ENCODE assay signal across 8 cellular contexts in genomic region chr7:149422065-149422913, GRCh38. TPM values are rescaled to one million over a fixed set of nuclear protein-coding genes. Genes with fewer than 3 reads are reported as not detected.
DNase-seq lines count a peak whose midpoint lies in the region; ATAC-seq and TF ChIP-seq lines count a peak whose summit lies in the region.

No MANE protein-coding gene starts in this region.

- H3K4me3 ChIP-seq in GM23338 (peak overlapping the region; percentile 86), SJCRH30 (peak overlapping the region; percentile 56), heart right ventricle (peak overlapping the region in 9 of 10 donors; percentile 37 to 62 (median 56)), aorta (ENCODE audit: low read length in 2 of 2) (peak overlapping the region; percentile 25 to 30)

- no peaks in the 10 kb centered on the region for H4K20me1 ChIP-seq in GM23338 (replicated peaks; ENCODE audit: insufficient read depth)

- peak overlapping the region; percentile 100 for H2AFZ ChIP-seq in GM23338

- 0 out of 2 replicates have a peak, but pooled peaks cover 2% of the 10 kb centered on the region for H3F3A ChIP-seq in GM23338 (replicated peaks; ENCODE audit: low read depth)

- no peaks in the 10 kb centered on the region for H3K36me3 ChIP-seq in GM23338 (ENCODE audit: insufficient read depth)
- H3K36me3 ChIP-seq in SJCRH30: no peaks in the 10 kb centered on the region
- no peaks in the 10 kb centered on the region for H3K36me3 ChIP-seq in heart right ventricle
- no peaks in the 10 kb centered on the region for H3K36me3 ChIP-seq in aorta (ENCODE audit: control insufficient read depth in 1 of 2, insufficient read depth in 2 of 2, low read length in 1 of 2)

- H3K9me3 Mint-ChIP-seq in GM23338: no peaks in the 10 kb centered on the region; the same call in 2 of the 3 replicates
- no peaks in the 10 kb centered on the region for H3K9me3 Mint-ChIP-seq in activated naive CD8-positive, alpha-beta T cell (ENCODE audit: low read depth)

- intact Hi-C loops in heart right ventricle (cut with DNase I): loop anchor here in 6 of 10 donors (5.0 to 10.0 kb wide), 5 partner anchors 73 to 167 kb away; partner anchors contain the start of genes ZNF746 (in 3 of the 6) and ZNF783 (in 1 of the 6)
- intact Hi-C loops in aorta (cut with DNase I): loop anchor here in 1 of 2 donors (5.0 to 10.0 kb wide), 2 partner anchors 75 to 137 kb away; partner anchors contain the start of gene ZNF746

- peak; percentile 96 for DNase-seq in GM03348 (ENCODE audit: low spot score)
- DNase-seq in GM23338 (ENCODE audit: low spot score): peak; percentile 94
- DNase-seq in LoVo (ENCODE audit: low spot score): peak; percentile 84
- peak; percentile 57 to 77 for DNase-seq in SJCRH30
- DNase-seq in heart right ventricle: peak; percentile 28 to 74
- peak; percentile 19 for DNase-seq in renal cortical epithelial cell (ENCODE audit: low read depth)
- peak; percentile 61 to 84 for DNase-seq in aorta

- H3K4me2 ChIP-seq in GM23338: peak overlapping the region; percentile 97

- peak overlapping the region; percentile 65 for H3K27ac Mint-ChIP-seq in GM23338
- H3K27ac Mint-ChIP-seq in activated naive CD8-positive, alpha-beta T cell: peak overlapping the region; percentile 66

- ATAC-seq in GM23338 (peak; percentile 89), heart right ventricle (peak; percentile 87 to 98 (median 93)), aorta (ENCODE audit: low FRiP score) (peak; percentile 91)

- no peaks in the 10 kb centered on the region for H3K9me2 ChIP-seq in GM23338 (ENCODE audit: insufficient read depth)

- peaks cover 8% of the 10 kb centered on the region for H3K4me1 Mint-ChIP-seq in GM23338
- H3K4me1 Mint-ChIP-seq in activated naive CD8-positive, alpha-beta T cell (ENCODE audit: low read depth): peaks cover 3% of the 10 kb centered on the region

- H3K27ac ChIP-seq in GM23338 (ENCODE audit: low read depth): peak overlapping the region; percentile 66
- H3K27ac ChIP-seq in SJCRH30: no peak overlapping the region
- peak overlapping the region in 8 of 10 donors; percentile 25 to 78 (median 34) for H3K27ac ChIP-seq in heart right ventricle
- no peak overlapping the region for H3K27ac ChIP-seq in aorta (ENCODE audit: low read depth in 1 of 2, low read length in 2 of 2)

- H3K9me3 ChIP-seq in SJCRH30 (replicated peaks): no peaks in the 10 kb centered on the region
- no peaks in the 10 kb centered on the region for H3K9me3 ChIP-seq in heart right ventricle
- no peaks in the 10 kb centered on the region for H3K9me3 ChIP-seq in aorta (ENCODE audit: control insufficient read depth, low read length)

- peak overlapping the region; percentile 85 for H3K4me3 Mint-ChIP-seq in GM23338
- peak overlapping the region; percentile 75 for H3K4me3 Mint-ChIP-seq in activated naive CD8-positive, alpha-beta T cell

- H3K27me3 ChIP-seq in GM23338 (ENCODE audit: insufficient read depth): peaks cover 25% of the 10 kb centered on the region
- no peaks in the 10 kb centered on the region for H3K27me3 ChIP-seq in SJCRH30
- peaks cover 0 to 9% (median 0%) of the 10 kb centered on the region in 7 donors for H3K27me3 ChIP-seq in heart right ventricle
- H3K27me3 ChIP-seq in aorta (ENCODE audit: control insufficient read depth in 1 of 2, insufficient read depth in 2 of 2, low read length in 1 of 2): no peaks in the 10 kb centered on the region

- H3K79me2 ChIP-seq in GM23338 (replicated peaks; ENCODE audit: insufficient read depth): no peaks in the 10 kb centered on the region

- WGBS in heart right ventricle, 2 donors: 4 to 5% methylated on average over 71 of the region's 71 CpGs
- WGBS in aorta, 2 donors: 3% methylated on average over 62 to 71 of the region's 71 CpGs

- H3K27me3 Mint-ChIP-seq in GM23338 (ENCODE audit: insufficient read depth, low read depth, poor library complexity): peaks cover 14% of the 10 kb centered on the region
- H3K27me3 Mint-ChIP-seq in activated naive CD8-positive, alpha-beta T cell: no peaks in the 10 kb centered on the region

- TF ChIP-seq CTCF in GM23338 (conservative IDR thresholded peaks at IDR 0.05; ENCODE audit: low read depth in 2 of 2) (peak in 1 of 2 experiments; percentile 72; a peak in 3 of 4 replicates), heart right ventricle (IDR thresholded peaks at IDR 0.05) (peak; percentile 23 to 78 (median 58))

- peaks cover 8% of the 10 kb centered on the region; the same call in 1 of the 2 replicates for H3K4me1 ChIP-seq in GM23338 (ENCODE audit: insufficient read depth)
- no peaks in the 10 kb centered on the region for H3K4me1 ChIP-seq in SJCRH30
- H3K4me1 ChIP-seq in heart right ventricle: peaks cover 0 to 19% (median 12%) of the 10 kb centered on the region in 9 donors
- no peaks in the 10 kb centered on the region for H3K4me1 ChIP-seq in aorta (ENCODE audit: control insufficient read depth in 1 of 2, insufficient read depth in 2 of 2, low read length in 2 of 2)

- no peaks in the 10 kb centered on the region for H3K36me3 Mint-ChIP-seq in GM23338 (ENCODE audit: low read depth)
- H3K36me3 Mint-ChIP-seq in activated naive CD8-positive, alpha-beta T cell: no peaks in the 10 kb centered on the region

TF ChIP-seq in GM23338, 12 proteins besides CTCF, POLR2A, EP300 and RAD21:
- peak; percentile 45 for TF ChIP-seq EZH2 (IDR thresholded peaks at IDR 0.05; ENCODE audit: low read depth, unreplicated experiment)
- TF ChIP-seq POLR2AphosphoS5 (IDR thresholded peaks at IDR 0.05; ENCODE audit: low read depth): peak; percentile 84
- no peak for TF ChIP-seq REST (IDR thresholded peaks at IDR 0.05; ENCODE audit: unreplicated experiment)
- no peak for TF ChIP-seq ETS1 (IDR thresholded peaks at IDR 0.05)

RNA-seq across cellular contexts. Expression of gene ZNF777, which starts 38.6 kb away (rescaled TPM):
- 5.2 and 7.9 TPM in 2 replicates for total RNA-seq in GM23338 (2014; rRNA removed; shearing (Covaris generic))
- polyA plus RNA-seq in GM23338 (2016; fragmentation: Nextera tagmentation; extraction: Ambion mirVana): 2.8 and 3.2 TPM in 2 replicates
- total RNA-seq in SJCRH30 (2014; rRNA removed; shearing (Covaris generic)): 8.2 and 9.4 TPM in 2 replicates
- 1 to 10 TPM; 6.8 to 9.1 (median 8.0) TPM for total RNA-seq in heart right ventricle
- 1 to 10 TPM; 6.1 to 6.7 TPM for polyA plus RNA-seq in heart right ventricle
- 4.0 and 12.3 TPM in 2 replicates for total RNA-seq in renal cortical epithelial cell
- total RNA-seq in aorta: 1 to 10 TPM; 7.8 to 9.4 TPM
- polyA plus RNA-seq in aorta: 1 to 10 TPM; 4.0 to 6.9 TPM

Comparison
In these comparisons a context has a peak if more than half of its experiments do, and no peak if none do; other contexts are left out.
1. DNase-seq: peak in every context shown above with its lines; median percentile 96 in GM03348; 94 in GM23338; 84 in LoVo; 72 in aorta; 67 in SJCRH30; 51 in heart right ventricle; 19 in renal cortical epithelial cell.
2. H3K27ac ChIP-seq: peak in GM23338 (single experiment) and heart right ventricle (8 of 10); none in SJCRH30 (single experiment) and aorta (0 of 2).
3. H3K4me3 ChIP-seq: peak in every context shown above with its lines; median percentile 86 in GM23338; 56 in SJCRH30; 56 in heart right ventricle; 28 in aorta.
4. Peak in every context shown above with its lines, with median percentiles within 50 percentile points of each other: ATAC-seq.